In genomic region chr1:233113713-233114028, GRCh38 we compare ENCODE assay signal across 12 cellular contexts.
DNase-seq lines count a peak whose midpoint lies in the region; ATAC-seq, FAIRE-seq and TF ChIP-seq lines count a peak whose summit lies in the region.
"Had no signal": no experiment of that assay in that cellular context is flagged by ENCODE, and none has a peak within 500 bp of the region (broad histone marks: within the 10 kb centered on the region; RNA-seq: fewer than 3 reads in every experiment).

No MANE protein-coding gene starts in this region.

- H3K36me3 ChIP-seq in K562 (ENCODE audit: control insufficient read depth, insufficient read depth, low read length) (no peaks in the 10 kb centered on the region), right lobe of liver (no peaks in the 10 kb centered on the region), tibial nerve (no peaks in the 10 kb centered on the region)

- no peaks in the 10 kb centered on the region for H3K79me2 ChIP-seq in K562 (ENCODE audit: control insufficient read depth, insufficient read depth, low read length)

- H3K4me2 ChIP-seq in K562 (ENCODE audit: insufficient read depth, low read length), result peak overlapping the region; percentile 65

- CTCF ChIA-PET in activated CD8-positive, alpha-beta memory T cell treated with anti-CD3 and anti-CD28 coated beads, Interleukin-2, amount 10 ng/mL, durations not matched to agents 7 days and 5 days (lab: Charles Lee), result interaction anchor here (1.6 kb wide), 1 partner anchor 484 kb away, joined by 3 read pairs; the partner anchor contains the start of gene SIPA1L2
- CTCF ChIA-PET in K562 (lab: Yijun Ruan, JAX; ENCODE audit: low intra/inter-chr PET ratio), result no interaction called here

- BruUV-seq in K562 (replicated peaks; lab: Mats Ljungman, UMichigan), result no TSS peak

- TF ChIP-seq EP300 in K562 (IDR thresholded peaks at IDR 0.05; ENCODE audit: low read length) (no peak), tibial nerve (IDR thresholded peaks at IDR 0.05) (no peak)

- H3K9me3 ChIP-seq in K562 (replicated peaks; ENCODE audit: control insufficient read depth, insufficient read depth, low read depth, low read length), result no peaks in the 10 kb centered on the region
- no peaks in the 10 kb centered on the region for H3K9me3 ChIP-seq in right lobe of liver
- H3K9me3 ChIP-seq in tibial nerve, result no peaks in the 10 kb centered on the region
- H3K9me3 ChIP-seq: testis had no signal

- H3K27me3 Mint-ChIP-seq in activated CD8-positive, alpha-beta memory T cell treated with anti-CD3 and anti-CD28 coated beads, Interleukin-2, amount 10 ng/mL, durations not matched to agents 7 days and 5 days, result no peaks in the 10 kb centered on the region

- no peak for DNase-seq in activated CD8-positive, alpha-beta memory T cell treated with anti-CD3 and anti-CD28 coated beads, Interleukin-2, amount 10 ng/mL, durations not matched to agents 7 days and 5 days
- no peak for DNase-seq in activated CD8-positive, alpha-beta memory T cell treated with anti-CD3 and anti-CD28 coated beads, Interleukin-2, amount 50 U/mL, for 48 hours
- DNase-seq in K562 (ENCODE audit: extremely low read depth in 1 of 4, low spot score in 3 of 4) (no peak), right lobe of liver (no peak), tibial nerve (ENCODE audit: low spot score in 2 of 2) (no peak), DMS53 (lab: John Stamatoyannopoulos, UW) (no peak), posterior vena cava (ENCODE audit: low spot score) (no peak)
- no peak for DNase-seq in activated CD4-positive, alpha-beta T cell treated with anti-CD3 and anti-CD28 coated beads, Interleukin-2, amount 50 U/mL, for 4 hours
- DNase-seq: activated CD8-positive, alpha-beta memory T cell treated with anti-CD3 and anti-CD28 coated beads, Interleukin-2, amount 50 U/mL, for 4 hours; NCI-H187; testis had no signal

- H3K27ac Mint-ChIP-seq in activated CD8-positive, alpha-beta memory T cell treated with anti-CD3 and anti-CD28 coated beads, Interleukin-2, amount 10 ng/mL, durations not matched to agents 7 days and 5 days, result peak overlapping the region; percentile 88

- H3K27ac ChIP-seq in K562 (ENCODE audit: extremely low read depth, low read depth, low read length) (peak overlapping the region; percentile 74), right lobe of liver (peak overlapping the region in 2 of 3 donors; percentile 13 to 36), tibial nerve (peak overlapping the region in 3 of 4 donors; percentile 8 to 79 (median 67))
- H3K27ac ChIP-seq: testis had no signal

- POLR2A ChIA-PET in K562 (lab: Yijun Ruan, JAX), result interaction anchor here (0.6 kb wide), 1 partner anchor 1756 kb away, joined by 3 read pairs; no protein-coding TSS in a partner anchor

- TF ChIP-seq POLR2A in K562 (conservative IDR thresholded peaks at IDR 0.05) (no peak), right lobe of liver (IDR thresholded peaks at IDR 0.05) (no peak), tibial nerve (IDR thresholded peaks at IDR 0.05) (no peak)

- H3K9ac ChIP-seq in K562 (ENCODE audit: insufficient read depth in 1 of 2, low read depth in 2 of 2, low read length in 2 of 2), result peak overlapping the region in 1 of 2 experiments; percentile 21; a peak in 1 of 4 replicates

- H2AFZ ChIP-seq in K562 (ENCODE audit: low read depth, low read length), result peak overlapping the region; percentile 69

- no peaks in the 10 kb centered on the region for H3K9me1 ChIP-seq in K562 (ENCODE audit: control insufficient read depth, insufficient read depth, low read length)

- peaks cover 31% of the 10 kb centered on the region for H3K4me1 Mint-ChIP-seq in activated CD8-positive, alpha-beta memory T cell treated with anti-CD3 and anti-CD28 coated beads, Interleukin-2, amount 10 ng/mL, durations not matched to agents 7 days and 5 days

- H3K27me3 ChIP-seq in K562 (ENCODE audit: control insufficient read depth in 2 of 2, insufficient read depth in 2 of 2, low read length in 2 of 2), result no peaks in the 10 kb centered on the region
- H3K27me3 ChIP-seq in right lobe of liver, result no peaks in the 10 kb centered on the region
- H3K27me3 ChIP-seq in tibial nerve, result no peaks in the 10 kb centered on the region
- H3K27me3 ChIP-seq: testis had no signal

- H3K4me3 ChIP-seq in K562 (no peak overlapping the region), right lobe of liver (no peak overlapping the region), tibial nerve (no peak overlapping the region)
- H3K4me3 ChIP-seq: testis had no signal

- intact Hi-C loops in K562 (cut with micrococcal nuclease), result no loop called here
- intact Hi-C loops in right lobe of liver (cut with DNase I), result no loop called here
- intact Hi-C loops in posterior vena cava (cut with DNase I), result no loop called here

- TF ChIP-seq CTCF in K562 (IDR thresholded peaks at IDR 0.05 in 2 of 3, conservative IDR thresholded peaks at IDR 0.05 in 1 of 3; ENCODE audit: insufficient read depth in 2 of 3, low read depth in 1 of 3, low read length in 3 of 3), result no peak
- TF ChIP-seq CTCF in right lobe of liver (IDR thresholded peaks at IDR 0.05), result no peak
- no peak for TF ChIP-seq CTCF in tibial nerve (IDR thresholded peaks at IDR 0.05)

- H3K9me3 Mint-ChIP-seq in activated CD8-positive, alpha-beta memory T cell treated with anti-CD3 and anti-CD28 coated beads, Interleukin-2, amount 10 ng/mL, durations not matched to agents 7 days and 5 days (ENCODE audit: low read depth), result no peaks in the 10 kb centered on the region

- in situ Hi-C loops in K562 (cut with MboI), result no loop called here

- 9% methylated on average over 2 of the region's 2 CpGs for WGBS in K562 (ENCODE audit: insufficient coverage, low coverage, missing lambda C conversion rate)
- 57% methylated on average over 2 of the region's 2 CpGs for WGBS in right lobe of liver (ENCODE audit: insufficient coverage, low coverage, low lambda C conversion rate, missing lambda C conversion rate)
- 49 to 56% methylated on average over 2 of the region's 2 CpGs for WGBS in tibial nerve, 2 donors

- TF ChIP-seq RAD21 in K562 (CRISPR knock-in tag; conservative IDR thresholded peaks at IDR 0.05 in 1 of 2, IDR thresholded peaks at IDR 0.05 in 1 of 2), result no peak

- H3K36me3 Mint-ChIP-seq in activated CD8-positive, alpha-beta memory T cell treated with anti-CD3 and anti-CD28 coated beads, Interleukin-2, amount 10 ng/mL, durations not matched to agents 7 days and 5 days, result peaks cover 24% of the 10 kb centered on the region

- no peak overlapping the region for H3K4me3 Mint-ChIP-seq in activated CD8-positive, alpha-beta memory T cell treated with anti-CD3 and anti-CD28 coated beads, Interleukin-2, amount 10 ng/mL, durations not matched to agents 7 days and 5 days

- ATAC-seq in activated CD8-positive, alpha-beta memory T cell treated with anti-CD3 and anti-CD28 coated beads, Interleukin-2, amount 10 ng/mL, durations not matched to agents 7 days and 5 days, result no peak
- ATAC-seq in K562 (peak; percentile 36), right lobe of liver (peak in 3 of 4 donors; percentile 16 to 37 (median 29))

- FAIRE-seq in K562 (lab: Jason Lieb, UNC), result no peak
- FAIRE-seq: islet of Langerhans had no signal

- H4K20me1 ChIP-seq in K562 (replicated peaks; ENCODE audit: control insufficient read depth, insufficient read depth, low read length), result no peaks in the 10 kb centered on the region

- H3K4me1 ChIP-seq in K562 (replicated peaks in 1 of 2; ENCODE audit: control insufficient read depth in 2 of 2, insufficient read depth in 2 of 2, low read length in 2 of 2) (peaks cover 0 to 27% of the 10 kb centered on the region in 2 experiments; a peak in 4 of 5 replicates), right lobe of liver (no peaks in the 10 kb centered on the region), tibial nerve (peaks cover 0 to 26% (median 10%) of the 10 kb centered on the region in 4 donors)
- H3K4me1 ChIP-seq: testis had no signal

TF ChIP-seq in K562, 482 proteins besides CTCF, POLR2A, EP300 and RAD21:
- TF ChIP-seq, protein P1, sequence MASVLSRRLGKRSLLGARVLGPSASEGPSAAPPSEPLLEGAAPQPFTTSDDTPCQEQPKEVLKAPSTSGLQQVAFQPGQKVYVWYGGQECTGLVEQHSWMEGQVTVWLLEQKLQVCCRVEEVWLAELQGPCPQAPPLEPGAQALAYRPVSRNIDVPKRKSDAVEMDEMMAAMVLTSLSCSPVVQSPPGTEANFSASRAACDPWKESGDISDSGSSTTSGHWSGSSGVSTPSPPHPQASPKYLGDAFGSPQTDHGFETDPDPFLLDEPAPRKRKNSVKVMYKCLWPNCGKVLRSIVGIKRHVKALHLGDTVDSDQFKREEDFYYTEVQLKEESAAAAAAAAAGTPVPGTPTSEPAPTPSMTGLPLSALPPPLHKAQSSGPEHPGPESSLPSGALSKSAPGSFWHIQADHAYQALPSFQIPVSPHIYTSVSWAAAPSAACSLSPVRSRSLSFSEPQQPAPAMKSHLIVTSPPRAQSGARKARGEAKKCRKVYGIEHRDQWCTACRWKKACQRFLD (CRISPR knock-in tag; IDR thresholded peaks at IDR 0.05), result peak; percentile 31; the same call in 1 of the 2 replicates
- no peak for TF ChIP-seq CHCHD3 (CRISPR knock-in tag; IDR thresholded peaks at IDR 0.05)
